Comparison of ENCODE assay signal across 1 cellular context in the genomic region with DNA sequence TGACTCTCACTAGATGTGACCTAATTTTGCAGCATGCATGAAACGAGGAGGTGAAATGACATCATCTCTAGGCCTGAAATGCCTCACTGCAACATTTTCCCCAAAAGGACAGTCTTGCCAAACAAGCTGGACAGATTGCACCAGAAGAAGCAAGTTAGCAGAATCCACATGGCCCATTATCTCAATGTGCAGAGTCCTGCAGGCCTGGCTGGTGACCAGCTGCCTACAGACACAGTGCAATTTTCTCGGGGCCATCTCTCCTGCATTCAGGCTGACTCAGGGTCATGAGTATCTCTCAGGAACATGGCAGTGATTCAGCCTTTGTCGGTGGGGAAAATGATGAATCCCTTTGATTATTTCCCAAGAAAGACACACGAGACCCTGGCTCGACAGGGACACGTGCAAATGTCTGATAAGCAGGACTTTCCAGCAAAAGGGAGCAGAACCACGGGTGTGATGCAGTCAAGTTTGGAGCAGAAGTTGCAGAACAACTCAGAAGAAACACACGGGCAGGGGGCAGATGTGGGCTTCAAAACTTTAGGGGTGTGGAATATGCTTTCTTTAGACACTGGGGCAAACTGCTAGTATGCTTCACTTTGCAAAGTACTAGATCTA.
TF ChIP-seq lines count a peak whose summit lies in the region.

No MANE protein-coding gene starts in this region.

TF ChIP-seq in K562, 482 proteins besides CTCF, POLR2A, EP300 and RAD21 (continued from another document and continues in another):
- TF ChIP-seq PCBP2 (IDR thresholded peaks at IDR 0.05; ENCODE audit: low read depth, low read length, poor library complexity, severe bottlenecking) (no peak), ZNF507 (tag; conservative IDR thresholded peaks at IDR 0.05) (no peak), ZNF239 (CRISPR knock-in tag; IDR thresholded peaks at IDR 0.05) (0 out of 2 replicates have a peak, but pooled peaks have one; percentile 42), SIX5 (IDR thresholded peaks at IDR 0.05; ENCODE audit: borderline replicate concordance in 1 of 2, insufficient read depth in 1 of 2, low read depth in 1 of 2, low read length in 2 of 2) (no peak), TAF9B (IDR thresholded peaks at IDR 0.05; ENCODE audit: partially characterized antibody) (no peak), ETV1 (tag; conservative IDR thresholded peaks at IDR 0.05; ENCODE audit: low read depth) (0 out of 2 replicates have a peak, but pooled peaks have one; percentile 11), NR2C2 (CRISPR knock-in tag; IDR thresholded peaks at IDR 0.05) (no peak), NR2C2 (tag; IDR thresholded peaks at IDR 0.05) (peak; percentile 48), RBM39 (optimal IDR thresholded peaks at IDR 0.05; ENCODE audit: low read depth, low read length) (no peak), ZC3H8 (IDR thresholded peaks at IDR 0.05) (no peak), CHD4 (IDR thresholded peaks at IDR 0.05; ENCODE audit: insufficient read depth, insufficient replicate concordance, low read depth, low read length, poor library complexity, severe bottlenecking) (no peak), PHF20 (IDR thresholded peaks at IDR 0.05; ENCODE audit: partially characterized antibody) (no peak), FOXJ2 (tag; IDR thresholded peaks at IDR 0.05) (peak; percentile 84), DDX20 (tag; IDR thresholded peaks at IDR 0.05; ENCODE audit: low read depth) (peak; percentile 12; the same call in 1 of the 2 replicates), ZNF717 (CRISPR knock-in tag; IDR thresholded peaks at IDR 0.05) (no peak), FOXK1 (CRISPR knock-in tag; IDR thresholded peaks at IDR 0.05; ENCODE audit: borderline replicate concordance) (peak; percentile 92; the same call in 1 of the 2 replicates), IRF2 (CRISPR knock-in tag; IDR thresholded peaks at IDR 0.05) (no peak), DMBX1 (CRISPR knock-in tag; IDR thresholded peaks at IDR 0.05; ENCODE audit: borderline replicate concordance) (peak; percentile 95), SRF (CRISPR knock-in tag; IDR thresholded peaks at IDR 0.05) (peak in 1 of 2 experiments; percentile 65; a peak in 1 of 4 replicates), SAP30 (IDR thresholded peaks at IDR 0.05; ENCODE audit: borderline replicate concordance, insufficient read depth, low read depth, low read length, poor library complexity, severe bottlenecking) (no peak), GTF2A2 (tag; IDR thresholded peaks at IDR 0.05) (no peak), PTRF (tag; IDR thresholded peaks at IDR 0.05) (no peak), ESRRB (CRISPR knock-in tag; IDR thresholded peaks at IDR 0.05; ENCODE audit: borderline replicate concordance) (no peak), ZNF696 (CRISPR knock-in tag; conservative IDR thresholded peaks at IDR 0.05) (no peak), ZNF24 (IDR thresholded peaks at IDR 0.05) (peak; percentile 87), KLF16 (IDR thresholded peaks at IDR 0.05) (peak; percentile 93), HDAC2 (IDR thresholded peaks at IDR 0.05) (peak; percentile 99), TEAD4 (IDR thresholded peaks at IDR 0.05; ENCODE audit: low read length) (peak; percentile 96), TEAD4 (CRISPR knock-in tag; IDR thresholded peaks at IDR 0.05; ENCODE audit: borderline replicate concordance) (no peak), KDM4B (IDR thresholded peaks at IDR 0.05; ENCODE audit: borderline replicate concordance in 2 of 2, low read depth in 1 of 2) (no peak), ARNT (IDR thresholded peaks at IDR 0.05) (peak; percentile 76 to 90; a peak in 3 of 4 replicates), HSF4 (CRISPR knock-in tag; IDR thresholded peaks at IDR 0.05; ENCODE audit: borderline replicate concordance) (no peak), CREBBP (IDR thresholded peaks at IDR 0.05; ENCODE audit: low read depth, low read length) (no peak), PHB2 (IDR thresholded peaks at IDR 0.05; ENCODE audit: low read depth) (peak; percentile 80), JUND (IDR thresholded peaks at IDR 0.05; ENCODE audit: borderline replicate concordance, low read depth, low read length) (peak; percentile 92), JUND (tag; IDR thresholded peaks at IDR 0.05; ENCODE audit: borderline replicate concordance, low read depth, low read length) (peak; percentile 89), ZNF76 (CRISPR knock-in tag; IDR thresholded peaks at IDR 0.05; ENCODE audit: borderline replicate concordance) (peak; percentile 91; the same call in 1 of the 2 replicates), NR2C1 (IDR thresholded peaks at IDR 0.05) (peak; percentile 46; the same call in 1 of the 2 replicates), NR2C1 (tag; IDR thresholded peaks at IDR 0.05) (peak; percentile 68), SMC3 (conservative IDR thresholded peaks at IDR 0.05; ENCODE audit: insufficient read depth, low read depth, low read length) (no peak), ETV6 (IDR thresholded peaks at IDR 0.05; ENCODE audit: borderline replicate concordance in 1 of 2, low read depth in 2 of 2, low read length in 1 of 2) (no peak), ETV6 (CRISPR knock-in tag; IDR thresholded peaks at IDR 0.05; ENCODE audit: borderline replicate concordance) (no peak), SP1 (CRISPR knock-in tag; IDR thresholded peaks at IDR 0.05) (peak; percentile 76), ZNF253 (CRISPR knock-in tag; conservative IDR thresholded peaks at IDR 0.05) (no peak), RBFOX2 (IDR thresholded peaks at IDR 0.05; ENCODE audit: low read depth, low read length) (no peak), BRCA1 (IDR thresholded peaks at IDR 0.05) (no peak), BRCA1 (CRISPR knock-in tag; IDR thresholded peaks at IDR 0.05) (no peak), SIRT6 (IDR thresholded peaks at IDR 0.05; ENCODE audit: low read depth, low read length) (no peak), BMI1 (IDR thresholded peaks at IDR 0.05; ENCODE audit: low read length) (no peak), FOXK2 (conservative IDR thresholded peaks at IDR 0.05 in 1 of 2, IDR thresholded peaks at IDR 0.05 in 1 of 2; ENCODE audit: low read depth in 2 of 2) (peak; percentile 63 to 65), MAFG (tag; conservative IDR thresholded peaks at IDR 0.05) (peak; percentile 96), LCOR (CRISPR knock-in tag; IDR thresholded peaks at IDR 0.05) (peak; percentile 92; the same call in 1 of the 2 replicates), PHB (CRISPR knock-in tag; IDR thresholded peaks at IDR 0.05) (no peak), HLTF (IDR thresholded peaks at IDR 0.05) (peak; percentile 81; the same call in 1 of the 2 replicates), RAD51 (IDR thresholded peaks at IDR 0.05; ENCODE audit: borderline replicate concordance, low read depth) (peak; percentile 46; the same call in 1 of the 2 replicates), CBX3 (IDR thresholded peaks at IDR 0.05; ENCODE audit: borderline replicate concordance in 1 of 2, low read length in 2 of 2) (0 out of 3 replicates have a peak, but pooled peaks of 1 of the 2 experiments have one; percentile 24), ZFX (CRISPR knock-in tag; IDR thresholded peaks at IDR 0.05) (peak; percentile 77), TAF1 (IDR thresholded peaks at IDR 0.05; ENCODE audit: control insufficient read depth, extremely low read depth, insufficient read depth, low read length, severe bottlenecking) (no peak), ZNF354B (CRISPR knock-in tag; IDR thresholded peaks at IDR 0.05) (peak; percentile 59; the same call in 1 of the 2 replicates)
- TF ChIP-seq, protein P1, sequence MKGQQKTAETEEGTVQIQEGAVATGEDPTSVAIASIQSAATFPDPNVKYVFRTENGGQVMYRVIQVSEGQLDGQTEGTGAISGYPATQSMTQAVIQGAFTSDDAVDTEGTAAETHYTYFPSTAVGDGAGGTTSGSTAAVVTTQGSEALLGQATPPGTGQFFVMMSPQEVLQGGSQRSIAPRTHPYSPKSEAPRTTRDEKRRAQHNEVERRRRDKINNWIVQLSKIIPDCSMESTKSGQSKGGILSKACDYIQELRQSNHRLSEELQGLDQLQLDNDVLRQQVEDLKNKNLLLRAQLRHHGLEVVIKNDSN (CRISPR knock-in tag; IDR thresholded peaks at IDR 0.05) = peak; percentile 58
- TF ChIP-seq, protein P2, sequence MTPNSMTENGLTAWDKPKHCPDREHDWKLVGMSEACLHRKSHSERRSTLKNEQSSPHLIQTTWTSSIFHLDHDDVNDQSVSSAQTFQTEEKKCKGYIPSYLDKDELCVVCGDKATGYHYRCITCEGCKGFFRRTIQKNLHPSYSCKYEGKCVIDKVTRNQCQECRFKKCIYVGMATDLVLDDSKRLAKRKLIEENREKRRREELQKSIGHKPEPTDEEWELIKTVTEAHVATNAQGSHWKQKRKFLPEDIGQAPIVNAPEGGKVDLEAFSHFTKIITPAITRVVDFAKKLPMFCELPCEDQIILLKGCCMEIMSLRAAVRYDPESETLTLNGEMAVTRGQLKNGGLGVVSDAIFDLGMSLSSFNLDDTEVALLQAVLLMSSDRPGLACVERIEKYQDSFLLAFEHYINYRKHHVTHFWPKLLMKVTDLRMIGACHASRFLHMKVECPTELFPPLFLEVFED (CRISPR knock-in tag; conservative IDR thresholded peaks at IDR 0.05) = 0 out of 2 replicates have a peak, but pooled peaks have one; percentile 50
- TF ChIP-seq, protein P3, sequence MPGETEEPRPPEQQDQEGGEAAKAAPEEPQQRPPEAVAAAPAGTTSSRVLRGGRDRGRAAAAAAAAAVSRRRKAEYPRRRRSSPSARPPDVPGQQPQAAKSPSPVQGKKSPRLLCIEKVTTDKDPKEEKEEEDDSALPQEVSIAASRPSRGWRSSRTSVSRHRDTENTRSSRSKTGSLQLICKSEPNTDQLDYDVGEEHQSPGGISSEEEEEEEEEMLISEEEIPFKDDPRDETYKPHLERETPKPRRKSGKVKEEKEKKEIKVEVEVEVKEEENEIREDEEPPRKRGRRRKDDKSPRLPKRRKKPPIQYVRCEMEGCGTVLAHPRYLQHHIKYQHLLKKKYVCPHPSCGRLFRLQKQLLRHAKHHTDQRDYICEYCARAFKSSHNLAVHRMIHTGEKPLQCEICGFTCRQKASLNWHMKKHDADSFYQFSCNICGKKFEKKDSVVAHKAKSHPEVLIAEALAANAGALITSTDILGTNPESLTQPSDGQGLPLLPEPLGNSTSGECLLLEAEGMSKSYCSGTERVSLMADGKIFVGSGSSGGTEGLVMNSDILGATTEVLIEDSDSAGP (CRISPR knock-in tag; IDR thresholded peaks at IDR 0.05) = no peak
- TF ChIP-seq, protein P4, sequence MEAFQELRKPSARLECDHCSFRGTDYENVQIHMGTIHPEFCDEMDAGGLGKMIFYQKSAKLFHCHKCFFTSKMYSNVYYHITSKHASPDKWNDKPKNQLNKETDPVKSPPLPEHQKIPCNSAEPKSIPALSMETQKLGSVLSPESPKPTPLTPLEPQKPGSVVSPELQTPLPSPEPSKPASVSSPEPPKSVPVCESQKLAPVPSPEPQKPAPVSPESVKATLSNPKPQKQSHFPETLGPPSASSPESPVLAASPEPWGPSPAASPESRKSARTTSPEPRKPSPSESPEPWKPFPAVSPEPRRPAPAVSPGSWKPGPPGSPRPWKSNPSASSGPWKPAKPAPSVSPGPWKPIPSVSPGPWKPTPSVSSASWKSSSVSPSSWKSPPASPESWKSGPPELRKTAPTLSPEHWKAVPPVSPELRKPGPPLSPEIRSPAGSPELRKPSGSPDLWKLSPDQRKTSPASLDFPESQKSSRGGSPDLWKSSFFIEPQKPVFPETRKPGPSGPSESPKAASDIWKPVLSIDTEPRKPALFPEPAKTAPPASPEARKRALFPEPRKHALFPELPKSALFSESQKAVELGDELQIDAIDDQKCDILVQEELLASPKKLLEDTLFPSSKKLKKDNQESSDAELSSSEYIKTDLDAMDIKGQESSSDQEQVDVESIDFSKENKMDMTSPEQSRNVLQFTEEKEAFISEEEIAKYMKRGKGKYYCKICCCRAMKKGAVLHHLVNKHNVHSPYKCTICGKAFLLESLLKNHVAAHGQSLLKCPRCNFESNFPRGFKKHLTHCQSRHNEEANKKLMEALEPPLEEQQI (IDR thresholded peaks at IDR 0.05) = no peak; the same call in 1 of the 2 replicates
- TF ChIP-seq, protein P5, sequence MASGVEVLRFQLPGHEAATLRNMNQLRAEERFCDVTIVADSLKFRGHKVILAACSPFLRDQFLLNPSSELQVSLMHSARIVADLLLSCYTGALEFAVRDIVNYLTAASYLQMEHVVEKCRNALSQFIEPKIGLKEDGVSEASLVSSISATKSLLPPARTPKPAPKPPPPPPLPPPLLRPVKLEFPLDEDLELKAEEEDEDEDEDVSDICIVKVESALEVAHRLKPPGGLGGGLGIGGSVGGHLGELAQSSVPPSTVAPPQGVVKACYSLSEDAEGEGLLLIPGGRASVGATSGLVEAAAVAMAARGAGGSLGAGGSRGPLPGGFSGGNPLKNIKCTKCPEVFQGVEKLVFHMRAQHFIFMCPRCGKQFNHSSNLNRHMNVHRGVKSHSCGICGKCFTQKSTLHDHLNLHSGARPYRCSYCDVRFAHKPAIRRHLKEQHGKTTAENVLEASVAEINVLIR (CRISPR knock-in tag; IDR thresholded peaks at IDR 0.05) = peak; percentile 34; the same call in 1 of the 2 replicates
- TF ChIP-seq, protein P6, sequence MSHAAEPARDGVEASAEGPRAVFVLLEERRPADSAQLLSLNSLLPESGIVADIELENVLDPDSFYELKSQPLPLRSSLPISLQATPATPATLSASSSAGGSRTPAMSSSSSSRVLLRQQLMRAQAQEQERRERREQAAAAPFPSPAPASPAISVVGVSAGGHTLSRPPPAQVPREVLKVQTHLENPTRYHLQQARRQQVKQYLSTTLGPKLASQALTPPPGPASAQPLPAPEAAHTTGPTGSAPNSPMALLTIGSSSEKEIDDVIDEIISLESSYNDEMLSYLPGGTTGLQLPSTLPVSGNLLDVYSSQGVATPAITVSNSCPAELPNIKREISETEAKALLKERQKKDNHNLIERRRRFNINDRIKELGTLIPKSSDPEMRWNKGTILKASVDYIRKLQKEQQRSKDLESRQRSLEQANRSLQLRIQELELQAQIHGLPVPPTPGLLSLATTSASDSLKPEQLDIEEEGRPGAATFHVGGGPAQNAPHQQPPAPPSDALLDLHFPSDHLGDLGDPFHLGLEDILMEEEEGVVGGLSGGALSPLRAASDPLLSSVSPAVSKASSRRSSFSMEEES (CRISPR knock-in tag; IDR thresholded peaks at IDR 0.05) = peak; percentile 49
- TF ChIP-seq, protein P7, sequence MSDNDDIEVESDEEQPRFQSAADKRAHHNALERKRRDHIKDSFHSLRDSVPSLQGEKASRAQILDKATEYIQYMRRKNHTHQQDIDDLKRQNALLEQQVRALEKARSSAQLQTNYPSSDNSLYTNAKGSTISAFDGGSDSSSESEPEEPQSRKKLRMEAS (CRISPR knock-in tag; IDR thresholded peaks at IDR 0.05) = peak; percentile 97
- TF ChIP-seq, protein P8, sequence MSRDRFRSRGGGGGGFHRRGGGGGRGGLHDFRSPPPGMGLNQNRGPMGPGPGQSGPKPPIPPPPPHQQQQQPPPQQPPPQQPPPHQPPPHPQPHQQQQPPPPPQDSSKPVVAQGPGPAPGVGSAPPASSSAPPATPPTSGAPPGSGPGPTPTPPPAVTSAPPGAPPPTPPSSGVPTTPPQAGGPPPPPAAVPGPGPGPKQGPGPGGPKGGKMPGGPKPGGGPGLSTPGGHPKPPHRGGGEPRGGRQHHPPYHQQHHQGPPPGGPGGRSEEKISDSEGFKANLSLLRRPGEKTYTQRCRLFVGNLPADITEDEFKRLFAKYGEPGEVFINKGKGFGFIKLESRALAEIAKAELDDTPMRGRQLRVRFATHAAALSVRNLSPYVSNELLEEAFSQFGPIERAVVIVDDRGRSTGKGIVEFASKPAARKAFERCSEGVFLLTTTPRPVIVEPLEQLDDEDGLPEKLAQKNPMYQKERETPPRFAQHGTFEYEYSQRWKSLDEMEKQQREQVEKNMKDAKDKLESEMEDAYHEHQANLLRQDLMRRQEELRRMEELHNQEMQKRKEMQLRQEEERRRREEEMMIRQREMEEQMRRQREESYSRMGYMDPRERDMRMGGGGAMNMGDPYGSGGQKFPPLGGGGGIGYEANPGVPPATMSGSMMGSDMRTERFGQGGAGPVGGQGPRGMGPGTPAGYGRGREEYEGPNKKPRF (IDR thresholded peaks at IDR 0.05; ENCODE audit: low read depth, low read length) = no peak
